In the genomic region with DNA sequence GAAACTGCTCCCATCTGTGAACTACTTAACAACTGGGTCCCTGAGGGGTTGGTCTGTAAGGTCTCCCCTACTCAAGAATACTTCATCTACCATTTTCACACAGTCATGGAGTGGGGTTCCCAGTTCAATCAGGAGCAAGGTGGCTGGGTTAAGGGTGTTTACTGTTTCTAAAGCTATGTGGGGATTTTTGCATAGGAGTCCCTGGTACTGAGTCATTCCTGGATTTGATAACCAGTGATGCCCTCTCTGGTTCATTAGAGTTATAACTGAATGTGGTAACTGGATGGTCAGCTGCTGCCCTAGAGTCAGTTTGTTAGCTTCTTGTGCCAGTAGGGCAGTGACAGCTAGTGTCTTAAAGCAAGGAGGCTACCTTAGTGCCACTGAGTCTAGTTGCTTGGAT, we compare ENCODE assay signal across 24 cellular contexts.
"Had no signal": no experiment of that assay in that cellular context is flagged by ENCODE, and none has a peak within 500 bp of the region (broad histone marks: within the 10 kb centered on the region; RNA-seq: fewer than 3 reads in every experiment).

No MANE protein-coding gene starts in this region.

- H3K4me1 ChIP-seq: adrenal gland, ascending aorta, colonic mucosa, gastrocnemius medialis, parathyroid adenoma, right lobe of liver, testis, upper lobe of left lung had no signal

- ATAC-seq: activated T-cell treated with anti-CD3 and anti-CD28 coated beads, Interleukin-2, amount 50 U/mL, for 4 hours; effector memory CD8-positive, alpha-beta T cell; gastrocnemius medialis; left ventricle myocardium superior; right lobe of liver; stimulated activated memory B cell treated with anti-CD40 and anti-IgM and Interleukin-4, amounts not matched to agents 10 μg/mL and 1 μg/mL and 100 μg/mL, for 72 hours had no signal

- H3K27me3 ChIP-seq: adrenal gland, ascending aorta, brain microvascular endothelial cell, colonic mucosa, esophagus squamous epithelium, gastrocnemius medialis, right lobe of liver, testis, upper lobe of left lung had no signal

- H3K36me3 ChIP-seq: adrenal gland, ascending aorta, brain microvascular endothelial cell, colonic mucosa, esophagus squamous epithelium, gastrocnemius medialis, right lobe of liver, upper lobe of left lung had no signal

- H2AFZ ChIP-seq: parathyroid adenoma had no signal

- H3K4me3 ChIP-seq: adrenal gland, ascending aorta, colonic mucosa, dorsolateral prefrontal cortex, esophagus squamous epithelium, gastrocnemius medialis, right lobe of liver, skin epidermis, testis, upper lobe of left lung had no signal

- H3K9me3 ChIP-seq: colonic mucosa, testis had no signal

- DNase-seq: activated CD4-positive, CD25-positive, alpha-beta regulatory T cell treated with anti-CD3 and anti-CD28 coated beads, Interleukin-2, amount 50 U/mL, for 72 hours; activated naive CD4-positive, alpha-beta T cell; activated T-cell treated with anti-CD3 and anti-CD28 coated beads, Interleukin-2, amount 50 U/mL, for 4 hours; adrenal gland; brain microvascular endothelial cell; dorsolateral prefrontal cortex; effector memory CD8-positive, alpha-beta T cell; esophagus squamous epithelium; gastrocnemius medialis; hypothalamus; left ventricle myocardium superior; right lobe of liver; stimulated activated CD4-positive, alpha-beta T cell treated with anti-CD3 and anti-CD28 coated beads, Interleukin-15, amount 100 ng/mL, for 24 hours; SW 1271; T-helper 2 cell; testis; upper lobe of left lung had no signal

- H3K9ac ChIP-seq: parathyroid adenoma had no signal

- H3K79me2 ChIP-seq: parathyroid adenoma had no signal

- H3K27ac ChIP-seq: adrenal gland, brain microvascular endothelial cell, colonic mucosa, dorsolateral prefrontal cortex, gastrocnemius medialis, parathyroid adenoma, right lobe of liver, testis, VCaP had no signal

- FAIRE-seq: endothelial cell of umbilical vein had no signal
